16 cellular contexts compared by ENCODE assay signal in genomic region chr5:3526551-3527185, GRCh38.
DNase-seq lines count a peak whose midpoint lies in the region; ATAC-seq, FAIRE-seq and TF ChIP-seq lines count a peak whose summit lies in the region.
"Had no signal": no experiment of that assay in that cellular context is flagged by ENCODE, and none has a peak within 500 bp of the region (broad histone marks: within the 10 kb centered on the region; RNA-seq: fewer than 3 reads in every experiment).

No MANE protein-coding gene starts in this region.

- H3K4me3 ChIP-seq in DND-41 (ENCODE audit: low read depth in 1 of 2, low read length in 2 of 2): no peak overlapping the region
- no peak overlapping the region for H3K4me3 ChIP-seq in kidney (ENCODE audit: low read length in 2 of 2)
- H3K4me3 ChIP-seq: BLaER1 had no signal

- no peak overlapping the region for H3K4me2 ChIP-seq in DND-41 (ENCODE audit: insufficient read depth, low read length)
- H3K4me2 ChIP-seq: BLaER1 had no signal

- H3K36me3 ChIP-seq in DND-41 (ENCODE audit: insufficient read depth, low read length) (no peaks in the 10 kb centered on the region), kidney (ENCODE audit: control insufficient read depth in 1 of 2, insufficient read depth in 2 of 2, low read length in 2 of 2) (no peaks in the 10 kb centered on the region)
- H3K36me3 ChIP-seq: BLaER1 had no signal

- H3K4me1 ChIP-seq in DND-41 (ENCODE audit: insufficient read depth, low read length) (peaks cover 9% of the 10 kb centered on the region), kidney (ENCODE audit: control insufficient read depth in 1 of 2, insufficient read depth in 1 of 2, low read depth in 1 of 2, low read length in 2 of 2) (no peaks in the 10 kb centered on the region)

- no peaks in the 10 kb centered on the region for H3K79me2 ChIP-seq in DND-41 (ENCODE audit: insufficient read depth, low read length)

- no peak for FAIRE-seq in urothelium cell line (lab: Jason Lieb, UNC)
- no peak for FAIRE-seq in kidney (lab: Jason Lieb, UNC)

- H3K9me3 ChIP-seq in DND-41 (ENCODE audit: insufficient read depth, low read length, severe bottlenecking) (no peaks in the 10 kb centered on the region), kidney (ENCODE audit: control insufficient read depth in 1 of 2, low read length in 2 of 2) (no peaks in the 10 kb centered on the region)

- peak; percentile 25 for DNase-seq in DND-41
- peak; percentile 44 for DNase-seq in SK-MEL-5 (ENCODE audit: low read depth, low spot score)
- DNase-seq in foreskin melanocyte: peak; percentile 78
- peak; percentile 32 for DNase-seq in urothelium cell line (ENCODE audit: low spot score)
- no peak for DNase-seq in head of caudate nucleus
- no peak for DNase-seq in SK-N-DZ (ENCODE audit: low spot score)
- DNase-seq in kidney: no peak
- DNase-seq: 8988T; CD4-positive, alpha-beta memory T cell; DMS153; DMS79; GF-D8; GOT3; H9 had no signal

- no peak overlapping the region for H2AFZ ChIP-seq in DND-41 (ENCODE audit: low read depth, low read length)

- no peak overlapping the region for H3K27ac ChIP-seq in DND-41 (ENCODE audit: low read length)
- no peak overlapping the region for H3K27ac ChIP-seq in kidney (ENCODE audit: low read depth in 2 of 2, low read length in 2 of 2)
- H3K27ac ChIP-seq: BLaER1, HL-60 had no signal

- in situ Hi-C loops in SK-MEL-5 (cut with HindIII; ENCODE audit: low pct_unique_long_range_greater_than_20kb, low sequenced_read_pairs): no loop called here

- H4K20me1 ChIP-seq in DND-41 (ENCODE audit: insufficient read depth, low read length): no peaks in the 10 kb centered on the region
- H4K20me1 ChIP-seq: BLaER1 had no signal

- no peaks in the 10 kb centered on the region for H3K27me3 ChIP-seq in DND-41 (ENCODE audit: insufficient read depth, low read length, poor library complexity)
- H3K27me3 ChIP-seq: BLaER1 had no signal

- intact Hi-C loops in head of caudate nucleus (cut with DNase I) (no loop called here), kidney (cut with DNase I) (no loop called here)

- peak; percentile 56; the same call in 2 of the 3 replicates for ATAC-seq in DND-41 (ENCODE audit: insufficient read depth, low read depth)

- H3K9ac ChIP-seq in DND-41 (ENCODE audit: low read depth, low read length) (no peak overlapping the region), kidney (ENCODE audit: low read length in 2 of 2) (no peak overlapping the region)
- H3K9ac ChIP-seq: BLaER1 had no signal

- TF ChIP-seq CTCF in DND-41 (IDR thresholded peaks at IDR 0.05; ENCODE audit: borderline replicate concordance, extremely low read depth, low read length, poor library complexity, severe bottlenecking) (no peak), kidney (IDR thresholded peaks at IDR 0.05; ENCODE audit: borderline replicate concordance, extremely low read depth, insufficient read depth) (no peak)

Comparison
In these comparisons a context has a peak if more than half of its experiments do, and no peak if none do; other contexts are left out.
1. DNase-seq: peak in DND-41 (single experiment), SK-MEL-5 (single experiment), foreskin melanocyte (single experiment) and urothelium cell line (single experiment); none in head of caudate nucleus (0 of 42), SK-N-DZ (single experiment) and kidney (single experiment).